1 cellular context compared by ENCODE assay signal in genomic region chr20:24102749-24103148, GRCh38.
TF ChIP-seq lines count a peak whose summit lies in the region.

No MANE protein-coding gene starts in this region.

TF ChIP-seq in endothelial cell of umbilical vein, 7 proteins besides CTCF, POLR2A, EP300 and RAD21:
- TF ChIP-seq JUN (IDR thresholded peaks at IDR 0.05; ENCODE audit: borderline replicate concordance, insufficient read depth, insufficient read length, low read depth) (peak; percentile 80), GATA2 (IDR thresholded peaks at IDR 0.05; ENCODE audit: insufficient read depth, insufficient read length, low read depth, low read length) (peak; percentile 85), EZH2 (IDR thresholded peaks at IDR 0.05; ENCODE audit: borderline replicate concordance, low read depth, low read length, severe bottlenecking) (no peak), MAX (IDR thresholded peaks at IDR 0.05; ENCODE audit: insufficient read depth, insufficient read length) (no peak), POLR2AphosphoS5 (IDR thresholded peaks at IDR 0.05; ENCODE audit: insufficient read depth, low read depth, low read length) (peak; percentile 58), FOS (IDR thresholded peaks at IDR 0.05; ENCODE audit: borderline replicate concordance, insufficient read depth, low read length) (peak; percentile 88), MYC (IDR thresholded peaks at IDR 0.05; ENCODE audit: low read depth, low read length) (no peak)
